ENCODE assay signal across 21 cellular contexts in the genomic region with DNA sequence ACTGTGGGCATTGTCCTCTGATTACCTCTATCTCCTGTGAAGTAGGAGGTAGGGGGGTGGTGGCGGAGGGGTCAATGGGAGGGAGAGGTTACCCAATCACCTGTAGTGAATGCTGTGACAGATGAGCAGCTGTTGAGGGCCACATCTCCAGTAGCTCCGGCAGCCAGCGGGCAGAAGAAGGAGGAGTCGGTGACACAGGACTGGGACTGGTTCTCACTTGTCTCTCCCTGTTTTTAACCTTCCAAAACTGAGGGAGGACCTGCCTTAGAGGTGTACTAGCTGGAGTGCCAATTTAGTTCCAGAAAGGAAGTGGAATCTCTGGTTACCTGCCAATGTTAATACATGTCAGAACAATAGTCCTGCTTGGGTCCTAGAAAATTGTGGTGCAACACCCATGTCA. TPM values are rescaled to one million over a fixed set of nuclear protein-coding genes. Genes with fewer than 3 reads are reported as not detected.
DNase-seq lines count a peak whose midpoint lies in the region; ATAC-seq and TF ChIP-seq lines count a peak whose summit lies in the region.
"Had no signal": no experiment of that assay in that cellular context is flagged by ENCODE, and none has a peak within 500 bp of the region (broad histone marks: within the 10 kb centered on the region; RNA-seq: fewer than 3 reads in every experiment).

No MANE protein-coding gene starts in this region.

- H3K4me1 ChIP-seq in A673 (ENCODE audit: insufficient read depth, low read length, poor library complexity, severe bottlenecking): no peaks in the 10 kb centered on the region
- H3K4me1 ChIP-seq: adrenal gland had no signal

- no peaks in the 10 kb centered on the region for H3K9me3 ChIP-seq in A673 (ENCODE audit: low read depth, low read length, poor library complexity, severe bottlenecking)
- H3K9me3 ChIP-seq: adrenal gland, heart right ventricle, pancreas had no signal

- no peaks in the 10 kb centered on the region for H3K36me3 ChIP-seq in A673 (ENCODE audit: insufficient read depth, low read length, poor library complexity, severe bottlenecking)
- H3K36me3 ChIP-seq: adrenal gland, heart right ventricle, pancreas had no signal

- CTCF ChIA-PET in RWPE1 (lab: Yijun Ruan, JAX) (interaction anchor here (0.6 to 1.3 kb wide), 3 partner anchors 27 to 68 kb away, joined by 3 to 7 read pairs (median 3); partner anchors contain the start of gene SRP9), A673 (lab: Charles Lee) (no interaction called here)

- ATAC-seq in HG03108 (IDR thresholded peaks at IDR 0.05; ENCODE audit: unreplicated experiment) (no peak), GM18511 (IDR thresholded peaks at IDR 0.05; ENCODE audit: unreplicated experiment) (no peak)
- ATAC-seq: activated CD8-positive, alpha-beta T cell treated with anti-CD3 and anti-CD28 coated beads for 36 hours; heart right ventricle; left colon; naive thymus-derived CD4-positive, alpha-beta T cell; sciatic nerve had no signal

- H3K27me3 ChIP-seq in A673 (replicated peaks; ENCODE audit: insufficient read depth, low read depth, low read length, poor library complexity): no peaks in the 10 kb centered on the region
- H3K27me3 ChIP-seq: adrenal gland, heart right ventricle, pancreas had no signal

- intact Hi-C loops in A673 (cut with micrococcal nuclease; ENCODE audit: unreplicated experiment): no loop called here

- no peak overlapping the region for H3K4me3 ChIP-seq in A673 (ENCODE audit: low read depth, low read length, poor library complexity, severe bottlenecking)
- H3K4me3 ChIP-seq: adrenal gland, heart right ventricle, pancreas had no signal

- DNase-seq in COR-L47 (lab: John Stamatoyannopoulos, UW) (peak; percentile 83), NCI-H2081 (lab: John Stamatoyannopoulos, UW) (peak; percentile 26 to 73), RWPE1 (ENCODE audit: low spot score) (peak; percentile 72), left kidney (ENCODE audit: low read depth, low spot score) (peak; percentile 49), HCEC 1CT (no peak), A673 (ENCODE audit: low spot score) (no peak)
- DNase-seq: activated CD8-positive, alpha-beta T cell treated with anti-CD3 and anti-CD28 coated beads for 36 hours; activated naive CD4-positive, alpha-beta T cell; activated T-cell treated with anti-CD3 and anti-CD28 coated beads, Interleukin-2, amount 50 U/mL, for 1 hour; adrenal gland; C1 segment of cervical spinal cord; heart right ventricle; left colon; naive thymus-derived CD4-positive, alpha-beta T cell; NCI-H1694 treated with DMSO at 0.1 percent for 48 hours; NCI-H526 treated with DMSO at 0.1 percent for 48 hours; pancreas; Right ventricle myocardium superior had no signal

- BruUV-seq in A673 (replicated peaks; lab: Mats Ljungman, UMichigan): no TSS peak

- H3K27ac ChIP-seq in RWPE1 (peak overlapping the region; percentile 77), A673 (ENCODE audit: low read depth, low read length, poor library complexity, severe bottlenecking) (no peak overlapping the region)
- H3K27ac ChIP-seq: adrenal gland, heart right ventricle, pancreas had no signal

- POLR2A ChIA-PET in RWPE1 (lab: Yijun Ruan, JAX; ENCODE audit: low non-redundant PET): no interaction called here
- POLR2A ChIA-PET in A673 (lab: Charles Lee; ENCODE audit: low non-redundant PET): no interaction called here

- TF ChIP-seq CTCF in RWPE1 (conservative IDR thresholded peaks at IDR 0.05; ENCODE audit: low read depth): no peak
- no peak for TF ChIP-seq CTCF in A673 (conservative IDR thresholded peaks at IDR 0.05; ENCODE audit: low read depth, low read length)

RNA-seq across cellular contexts. Expression of gene ENAH, which starts 56.2 kb away (rescaled TPM):
- 171 and 186 TPM in 2 replicates for total RNA-seq in A673 (2021)

Comparison
In these comparisons a context has a peak if more than half of its experiments do, and no peak if none do; other contexts are left out.
1. DNase-seq: peak in COR-L47 (single experiment), NCI-H2081 (2 of 2), RWPE1 (single experiment) and left kidney (single experiment); none in HCEC 1CT (single experiment) and A673 (single experiment).